7 cellular contexts compared by ENCODE assay signal in the genomic region with DNA sequence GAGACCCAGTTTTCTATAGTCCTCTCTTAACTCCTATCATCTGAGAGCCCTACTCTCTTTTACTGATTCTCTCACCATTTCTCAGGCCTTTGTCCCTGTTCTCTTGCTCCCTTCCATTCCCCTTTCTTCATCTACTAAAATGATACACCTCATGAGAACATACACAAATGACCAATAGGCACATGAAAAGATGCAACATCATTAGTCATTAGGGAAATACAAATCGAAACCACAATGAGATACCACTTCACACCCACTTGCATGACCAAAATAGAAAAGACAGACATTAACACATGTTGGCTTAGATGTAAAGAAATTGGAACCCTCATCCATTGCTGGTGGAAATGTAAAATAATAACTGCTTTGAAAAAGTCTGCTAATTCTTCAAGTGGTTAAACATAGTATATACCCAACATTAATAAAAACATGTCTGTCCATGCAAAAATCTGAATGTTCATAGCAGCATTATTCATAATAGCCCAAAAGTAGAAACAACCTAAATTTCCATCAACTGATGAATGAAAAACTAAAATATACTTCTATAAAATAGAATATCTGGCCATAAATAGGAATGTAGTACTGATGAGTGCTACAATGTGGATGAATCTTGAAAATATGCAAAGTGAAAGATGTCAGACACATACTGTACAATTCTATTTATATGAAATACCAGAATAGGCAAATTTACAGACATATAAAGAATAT.
DNase-seq lines count a peak whose midpoint lies in the region; ATAC-seq and FAIRE-seq lines count a peak whose summit lies in the region.

No MANE protein-coding gene starts in this region.

- H3K4me3 ChIP-seq in skeletal muscle cell (ENCODE audit: low read depth, low read length) = no peak overlapping the region

- FAIRE-seq in GM19239 (lab: Jason Lieb, UNC) = peak; percentile 96

- peak; percentile 91 for ATAC-seq in HG02885 (IDR thresholded peaks at IDR 0.05; ENCODE audit: poor library complexity, unreplicated experiment)

- DNase-seq in GM19239 (ENCODE audit: insufficient read length, low spot score) (no peak), OCI-M1 (lab: John Stamatoyannopoulos, UW) (peak; percentile 68), skeletal muscle cell (ENCODE audit: low read depth) (peak; percentile 67), COR-L47 (lab: John Stamatoyannopoulos, UW) (no peak), SIG-M5 treated with dmso at 0.1 percent for 504 hours (lab: John Stamatoyannopoulos, UW; ENCODE audit: unreplicated experiment) (no peak)
- DNase-seq in activated CD4-positive, alpha-beta T cell treated with anti-CD3 and anti-CD28 coated beads, Interleukin-2, amount 50 U/mL, for 1 hour = no peak

Comparison
In these comparisons a context has a peak if more than half of its experiments do, and no peak if none do; other contexts are left out.
1. DNase-seq: peak in OCI-M1 (single experiment) and skeletal muscle cell (single experiment); none in GM19239 (single experiment), activated CD4-positive, alpha-beta T cell treated with anti-CD3 and anti-CD28 coated beads, Interleukin-2, amount 50 U/mL, for 1 hour (single experiment), COR-L47 (single experiment) and SIG-M5 treated with dmso at 0.1 percent for 504 hours (single experiment).